Comparison of ENCODE assay signal across 11 cellular contexts in the genomic region with DNA sequence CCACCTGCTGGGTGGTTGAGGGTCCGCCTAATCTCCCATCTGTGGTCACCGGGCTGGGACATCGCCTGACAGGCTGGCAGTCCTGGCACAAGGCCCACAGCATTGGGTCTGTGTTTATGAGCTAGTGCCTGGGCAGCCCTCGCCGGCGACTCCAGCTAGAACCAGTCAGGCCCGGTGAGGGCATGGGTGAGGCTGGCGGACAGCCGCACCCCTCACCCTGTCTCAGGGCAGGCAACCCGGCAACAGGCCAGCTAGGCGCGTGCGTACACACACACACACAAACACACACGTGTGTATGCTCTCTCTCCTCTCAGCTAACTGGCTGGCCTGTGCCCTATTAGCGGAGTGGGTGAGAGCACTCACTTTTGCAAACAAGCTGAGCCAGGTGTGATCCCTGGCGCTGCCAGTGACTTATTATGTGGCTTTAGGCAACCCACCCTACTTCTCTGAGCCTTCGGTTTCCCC. TPM values are rescaled to one million over a fixed set of nuclear protein-coding genes. Genes with fewer than 3 reads are reported as not detected.
DNase-seq lines count a peak whose midpoint lies in the region; ATAC-seq and TF ChIP-seq lines count a peak whose summit lies in the region.
"Had no signal": no experiment of that assay in that cellular context is flagged by ENCODE, and none has a peak within 500 bp of the region (broad histone marks: within the 10 kb centered on the region; RNA-seq: fewer than 3 reads in every experiment).

No MANE protein-coding gene starts in this region.

- intact Hi-C loops in lower leg skin (cut with DNase I; ENCODE audit: low total_unique reads): no loop called here
- intact Hi-C loops in upper lobe of right lung (cut with DNase I): no loop called here

- ATAC-seq in upper lobe of right lung (peak; percentile 84), WTC11 (no peak), HG03439 (IDR thresholded peaks at IDR 0.05; ENCODE audit: unreplicated experiment) (no peak)
- ATAC-seq: naive thymus-derived CD4-positive, alpha-beta T cell had no signal

- no peaks in the 10 kb centered on the region for H3K9me3 ChIP-seq in upper lobe of right lung
- H3K9me3 ChIP-seq in CD8-positive, alpha-beta memory T cell (ENCODE audit: low read length): no peaks in the 10 kb centered on the region

- no peaks in the 10 kb centered on the region for H3K27me3 Mint-ChIP-seq in WTC11 (ENCODE audit: low read depth)
- no peaks in the 10 kb centered on the region for H3K27me3 Mint-ChIP-seq in CD8-positive, alpha-beta memory T cell
- H3K27me3 Mint-ChIP-seq: naive thymus-derived CD4-positive, alpha-beta T cell had no signal

- peak; percentile 45 for DNase-seq in NCI-H82 (lab: John Stamatoyannopoulos, UW)
- DNase-seq in NCI-H82 treated with DMSO at 0.1 percent for 48 hours (lab: John Stamatoyannopoulos, UW; ENCODE audit: unreplicated experiment): no peak
- DNase-seq in SHP77 (lab: John Stamatoyannopoulos, UW): peak; percentile 70 to 76
- peak; percentile 66 to 95 for DNase-seq in lower leg skin (ENCODE audit: low spot score in 2 of 2)
- peak; percentile 92 for DNase-seq in upper lobe of right lung
- no peak for DNase-seq in WTC11 (ENCODE audit: low spot score)
- DNase-seq in CD8-positive, alpha-beta memory T cell: no peak
- DNase-seq: activated CD8-positive, alpha-beta memory T cell treated with anti-CD3 and anti-CD28 coated beads, Interleukin-2, amount 50 U/mL, for 4 hours; naive thymus-derived CD4-positive, alpha-beta T cell had no signal

- H3K4me3 ChIP-seq in lower leg skin (ENCODE audit: low read depth, poor library complexity, severe bottlenecking) (no peak overlapping the region), upper lobe of right lung (no peak overlapping the region)
- H3K4me3 ChIP-seq in CD8-positive, alpha-beta memory T cell (ENCODE audit: low read length): no peak overlapping the region

- no peak for TF ChIP-seq POLR2A in lower leg skin (IDR thresholded peaks at IDR 0.05)

- no peak overlapping the region for H3K27ac Mint-ChIP-seq in WTC11
- peak overlapping the region in 1 of 8 donors; percentile 19 for H3K27ac Mint-ChIP-seq in CD8-positive, alpha-beta memory T cell

- H3K36me3 Mint-ChIP-seq in WTC11: peaks cover 3% of the 10 kb centered on the region; the same call in 1 of the 2 replicates
- H3K36me3 Mint-ChIP-seq in CD8-positive, alpha-beta memory T cell: peaks cover 0 to 80% (median 0%) of the 10 kb centered on the region in 3 donors

- peaks cover 6% of the 10 kb centered on the region for H3K4me1 Mint-ChIP-seq in WTC11
- H3K4me1 Mint-ChIP-seq in CD8-positive, alpha-beta memory T cell: peaks cover 0 to 4% (median under 1%) of the 10 kb centered on the region in 3 donors

- 37 to 66% methylated on average over 9 to 12 of the region's 17 CpGs for WGBS in lower leg skin, 2 donors

- peak overlapping the region; percentile 37 for H3K27ac ChIP-seq in upper lobe of right lung
- H3K27ac ChIP-seq in CD8-positive, alpha-beta memory T cell (ENCODE audit: low read depth, low read length): no peak overlapping the region

- TF ChIP-seq CTCF in lower leg skin (IDR thresholded peaks at IDR 0.05) (no peak), upper lobe of right lung (IDR thresholded peaks at IDR 0.05) (no peak), WTC11 (IDR thresholded peaks at IDR 0.05) (no peak)

- H3K9me3 Mint-ChIP-seq in WTC11: no peaks in the 10 kb centered on the region
- H3K9me3 Mint-ChIP-seq in CD8-positive, alpha-beta memory T cell: no peaks in the 10 kb centered on the region
- H3K9me3 Mint-ChIP-seq: naive thymus-derived CD4-positive, alpha-beta T cell had no signal

- CTCF ChIA-PET in WTC11 (lab: Charles Lee): interaction anchor here (0.6 to 12.8 kb wide), 5 partner anchors 9 to 473 kb away, joined by 3 to 234 read pairs (median 9); a partner anchor contains a TSS
- CTCF ChIA-PET in CD8-positive, alpha-beta memory T cell (lab: Charles Lee): interaction anchor here (0.9 kb wide), 1 partner anchor 24 kb away, joined by 5 read pairs; no protein-coding TSS in a partner anchor

- no peaks in the 10 kb centered on the region for H3K27me3 ChIP-seq in upper lobe of right lung
- H3K27me3 ChIP-seq in CD8-positive, alpha-beta memory T cell (ENCODE audit: insufficient read depth, low read length, poor library complexity, severe bottlenecking): no peaks in the 10 kb centered on the region

- peaks cover 36% of the 10 kb centered on the region for H3K4me1 ChIP-seq in upper lobe of right lung
- no peaks in the 10 kb centered on the region for H3K4me1 ChIP-seq in CD8-positive, alpha-beta memory T cell (ENCODE audit: insufficient read depth, low read length)

- POLR2A ChIA-PET in WTC11 (lab: Charles Lee): interaction anchor here (1.0 kb wide), 1 partner anchor 11 kb away, joined by 5 read pairs; a partner anchor contains a TSS
- POLR2A ChIA-PET in CD8-positive, alpha-beta memory T cell (lab: Charles Lee): no interaction called here

- H3K36me3 ChIP-seq in upper lobe of right lung: peaks cover 74% of the 10 kb centered on the region
- peaks cover 14% of the 10 kb centered on the region for H3K36me3 ChIP-seq in CD8-positive, alpha-beta memory T cell (ENCODE audit: insufficient read depth, low read length)

- H3K4me3 Mint-ChIP-seq in WTC11: no peak overlapping the region
- H3K4me3 Mint-ChIP-seq in CD8-positive, alpha-beta memory T cell: peak overlapping the region in 1 of 7 donors; percentile 0
- H3K4me3 Mint-ChIP-seq: naive thymus-derived CD4-positive, alpha-beta T cell had no signal

TF ChIP-seq in WTC11, 78 proteins besides CTCF, POLR2A, EP300 and RAD21 (continues in another document):
- TF ChIP-seq, protein P1, sequence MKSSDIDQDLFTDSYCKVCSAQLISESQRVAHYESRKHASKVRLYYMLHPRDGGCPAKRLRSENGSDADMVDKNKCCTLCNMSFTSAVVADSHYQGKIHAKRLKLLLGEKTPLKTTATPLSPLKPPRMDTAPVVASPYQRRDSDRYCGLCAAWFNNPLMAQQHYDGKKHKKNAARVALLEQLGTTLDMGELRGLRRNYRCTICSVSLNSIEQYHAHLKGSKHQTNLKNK (CRISPR knock-in tag; IDR thresholded peaks at IDR 0.05): no peak
- TF ChIP-seq CREM (CRISPR knock-in tag; IDR thresholded peaks at IDR 0.05) (no peak), ZNF263 (CRISPR knock-in tag; IDR thresholded peaks at IDR 0.05; ENCODE audit: low read depth) (no peak), JUN (CRISPR knock-in tag; IDR thresholded peaks at IDR 0.05) (no peak), TEAD4 (CRISPR knock-in tag; IDR thresholded peaks at IDR 0.05) (no peak)
- TF ChIP-seq, protein P2, sequence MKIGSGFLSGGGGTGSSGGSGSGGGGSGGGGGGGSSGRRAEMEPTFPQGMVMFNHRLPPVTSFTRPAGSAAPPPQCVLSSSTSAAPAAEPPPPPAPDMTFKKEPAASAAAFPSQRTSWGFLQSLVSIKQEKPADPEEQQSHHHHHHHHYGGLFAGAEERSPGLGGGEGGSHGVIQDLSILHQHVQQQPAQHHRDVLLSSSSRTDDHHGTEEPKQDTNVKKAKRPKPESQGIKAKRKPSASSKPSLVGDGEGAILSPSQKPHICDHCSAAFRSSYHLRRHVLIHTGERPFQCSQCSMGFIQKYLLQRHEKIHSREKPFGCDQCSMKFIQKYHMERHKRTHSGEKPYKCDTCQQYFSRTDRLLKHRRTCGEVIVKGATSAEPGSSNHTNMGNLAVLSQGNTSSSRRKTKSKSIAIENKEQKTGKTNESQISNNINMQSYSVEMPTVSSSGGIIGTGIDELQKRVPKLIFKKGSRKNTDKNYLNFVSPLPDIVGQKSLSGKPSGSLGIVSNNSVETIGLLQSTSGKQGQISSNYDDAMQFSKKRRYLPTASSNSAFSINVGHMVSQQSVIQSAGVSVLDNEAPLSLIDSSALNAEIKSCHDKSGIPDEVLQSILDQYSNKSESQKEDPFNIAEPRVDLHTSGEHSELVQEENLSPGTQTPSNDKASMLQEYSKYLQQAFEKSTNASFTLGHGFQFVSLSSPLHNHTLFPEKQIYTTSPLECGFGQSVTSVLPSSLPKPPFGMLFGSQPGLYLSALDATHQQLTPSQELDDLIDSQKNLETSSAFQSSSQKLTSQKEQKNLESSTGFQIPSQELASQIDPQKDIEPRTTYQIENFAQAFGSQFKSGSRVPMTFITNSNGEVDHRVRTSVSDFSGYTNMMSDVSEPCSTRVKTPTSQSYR (CRISPR knock-in tag; IDR thresholded peaks at IDR 0.05): no peak
- TF ChIP-seq, protein P3, sequence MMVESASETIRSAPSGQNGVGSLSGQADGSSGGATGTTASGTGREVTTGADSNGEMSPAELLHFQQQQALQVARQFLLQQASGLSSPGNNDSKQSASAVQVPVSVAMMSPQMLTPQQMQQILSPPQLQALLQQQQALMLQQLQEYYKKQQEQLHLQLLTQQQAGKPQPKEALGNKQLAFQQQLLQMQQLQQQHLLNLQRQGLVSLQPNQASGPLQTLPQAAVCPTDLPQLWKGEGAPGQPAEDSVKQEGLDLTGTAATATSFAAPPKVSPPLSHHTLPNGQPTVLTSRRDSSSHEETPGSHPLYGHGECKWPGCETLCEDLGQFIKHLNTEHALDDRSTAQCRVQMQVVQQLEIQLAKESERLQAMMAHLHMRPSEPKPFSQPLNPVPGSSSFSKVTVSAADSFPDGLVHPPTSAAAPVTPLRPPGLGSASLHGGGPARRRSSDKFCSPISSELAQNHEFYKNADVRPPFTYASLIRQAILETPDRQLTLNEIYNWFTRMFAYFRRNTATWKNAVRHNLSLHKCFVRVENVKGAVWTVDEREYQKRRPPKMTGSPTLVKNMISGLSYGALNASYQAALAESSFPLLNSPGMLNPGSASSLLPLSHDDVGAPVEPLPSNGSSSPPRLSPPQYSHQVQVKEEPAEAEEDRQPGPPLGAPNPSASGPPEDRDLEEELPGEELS (CRISPR knock-in tag; IDR thresholded peaks at IDR 0.05): no peak

RNA-seq across cellular contexts. Expression of a gene that starts 10.4 kb away (rescaled TPM):
- total RNA-seq in lower leg skin (100 to 1,000 TPM in 1 of 4 donors, 10 to 100 TPM in 3; 63.2 to 121 (median 80.8) TPM), upper lobe of right lung (2.2 TPM), WTC11 (2021) (33.4 to 38.3 TPM (median 36.4 TPM) in 3 replicates)
- 1 to 10 TPM; 1.1 to 1.5 TPM for total RNA-seq in CD8-positive, alpha-beta memory T cell
- not detected for polyA plus RNA-seq in CD8-positive, alpha-beta memory T cell
- total RNA-seq: T-helper 1 cell treated with Interleukin-12 subunit alpha and Interleukin-12 subunit beta and Interleukin-4 antibody, amounts not matched to agents 30 ng/mL and 1 ng/mL, for 36 hours had no signal
- polyA plus RNA-seq: naive thymus-derived CD4-positive, alpha-beta T cell had no signal

RNA-seq across cellular contexts. Expression of a gene that starts 25.0 kb away (rescaled TPM):
- 10 to 100 TPM; 15.1 to 24.7 (median 21.4) TPM for total RNA-seq in lower leg skin
- total RNA-seq in upper lobe of right lung: 11.1 TPM
- 4.2 to 4.9 TPM (median 4.6 TPM) in 3 replicates for total RNA-seq in WTC11 (2021)
- 1 to 10 TPM; 1.3 TPM for total RNA-seq in CD8-positive, alpha-beta memory T cell
- polyA plus RNA-seq in CD8-positive, alpha-beta memory T cell: 0.60 TPM
- polyA plus RNA-seq: naive thymus-derived CD4-positive, alpha-beta T cell had no signal

RNA-seq across cellular contexts. Expression of a gene that starts 39.6 kb away (rescaled TPM):
- 100 to 1,000 TPM; 114 to 141 (median 131) TPM for total RNA-seq in lower leg skin
- total RNA-seq in upper lobe of right lung: 143 TPM
- total RNA-seq in WTC11 (2021): 32.5 to 44.1 TPM (median 33.8 TPM) in 3 replicates
- 10 to 100 TPM; 49.3 to 57.6 TPM for total RNA-seq in CD8-positive, alpha-beta memory T cell
- polyA plus RNA-seq in CD8-positive, alpha-beta memory T cell: 107 TPM

RNA-seq across cellular contexts. Expression of a gene that starts 42.0 kb away (rescaled TPM):
- not detected for total RNA-seq in lower leg skin
- total RNA-seq in upper lobe of right lung: 4.9 TPM
- total RNA-seq in WTC11 (2021): not detected in 3 replicates
- not detected for total RNA-seq in CD8-positive, alpha-beta memory T cell
- polyA plus RNA-seq in CD8-positive, alpha-beta memory T cell: not detected
- total RNA-seq: naive thymus-derived CD4-positive, alpha-beta T cell; T-helper 1 cell treated with Interleukin-12 subunit alpha and Interleukin-12 subunit beta and Interleukin-4 antibody, amounts not matched to agents 30 ng/mL and 1 ng/mL, for 36 hours had no signal
- polyA plus RNA-seq: naive thymus-derived CD4-positive, alpha-beta T cell had no signal

RNA-seq across cellular contexts. Expression of a gene that starts 48.0 kb away (rescaled TPM):
- total RNA-seq in lower leg skin: 100 to 1,000 TPM in 2 of 4 donors, 10 to 100 TPM in 2; 29.6 to 197 (median 89.7) TPM
- 29.7 TPM for total RNA-seq in upper lobe of right lung
- 0.57 to 0.74 TPM (median 0.64 TPM) in 3 replicates for total RNA-seq in WTC11 (2021)
- not detected for total RNA-seq in CD8-positive, alpha-beta memory T cell
- not detected for polyA plus RNA-seq in CD8-positive, alpha-beta memory T cell
- total RNA-seq: T-helper 1 cell treated with Interleukin-12 subunit alpha and Interleukin-12 subunit beta and Interleukin-4 antibody, amounts not matched to agents 30 ng/mL and 1 ng/mL, for 36 hours had no signal

Comparison
In these comparisons a context has a peak if more than half of its experiments do, and no peak if none do; other contexts are left out.
1. DNase-seq: peak in NCI-H82 (single experiment), SHP77 (2 of 2), lower leg skin (2 of 2) and upper lobe of right lung (single experiment); none in NCI-H82 treated with DMSO at 0.1 percent for 48 hours (single experiment), WTC11 (single experiment) and CD8-positive, alpha-beta memory T cell (0 of 5).
2. RNA of a gene that starts 10.4 kb away (total RNA-seq): 63.2 to 121 TPM in lower leg skin and 33.4 to 38.3 TPM in WTC11; 2.2 TPM in upper lobe of right lung (single experiment) and 1.1 to 1.5 TPM in CD8-positive, alpha-beta memory T cell; every median in the first group is over 10 times any median in the second.